In the genomic region with DNA sequence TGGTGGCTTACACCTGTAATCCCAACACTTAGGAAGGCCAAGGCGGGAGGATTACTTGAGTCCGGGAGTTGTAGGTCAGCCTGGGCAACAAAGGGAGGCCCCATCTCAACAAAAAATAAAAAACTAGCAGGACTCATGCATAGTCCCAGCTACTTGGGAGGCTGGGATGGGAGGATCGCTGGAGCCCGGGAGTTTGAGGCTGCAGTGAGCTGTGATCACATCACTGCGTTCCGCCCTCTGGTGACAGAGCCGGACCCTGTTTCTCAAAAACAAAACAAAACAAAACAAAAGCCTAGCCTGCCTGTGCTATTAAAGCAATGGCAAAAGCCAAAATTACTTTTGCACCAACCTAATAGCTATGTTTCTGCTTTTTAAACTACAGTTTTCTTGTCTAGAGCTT, we compare ENCODE assay signal across 1 cellular context.
TF ChIP-seq lines count a peak whose summit lies in the region.

No MANE protein-coding gene starts in this region.

TF ChIP-seq in GM23338, 12 proteins besides CTCF, POLR2A, EP300 and RAD21:
- TF ChIP-seq ZNF114 (CRISPR knock-in tag; IDR thresholded peaks at IDR 0.05) (no peak), STAT1 (IDR thresholded peaks at IDR 0.05; ENCODE audit: unreplicated experiment) (no peak), CREB1 (CRISPR knock-in tag; IDR thresholded peaks at IDR 0.05; ENCODE audit: low read depth) (no peak), EZH2phosphoT487 (IDR thresholded peaks at IDR 0.05; ENCODE audit: unreplicated experiment) (no peak), ZNF331 (CRISPR knock-in tag; IDR thresholded peaks at IDR 0.05; ENCODE audit: low read depth) (no peak), POLR2AphosphoS5 (IDR thresholded peaks at IDR 0.05; ENCODE audit: low read depth) (no peak), JUNB (IDR thresholded peaks at IDR 0.05; ENCODE audit: unreplicated experiment) (no peak), NANOG (IDR thresholded peaks at IDR 0.05; ENCODE audit: borderline replicate concordance) (no peak), EZH2 (IDR thresholded peaks at IDR 0.05; ENCODE audit: low read depth, unreplicated experiment) (no peak)
- TF ChIP-seq, protein P1, sequence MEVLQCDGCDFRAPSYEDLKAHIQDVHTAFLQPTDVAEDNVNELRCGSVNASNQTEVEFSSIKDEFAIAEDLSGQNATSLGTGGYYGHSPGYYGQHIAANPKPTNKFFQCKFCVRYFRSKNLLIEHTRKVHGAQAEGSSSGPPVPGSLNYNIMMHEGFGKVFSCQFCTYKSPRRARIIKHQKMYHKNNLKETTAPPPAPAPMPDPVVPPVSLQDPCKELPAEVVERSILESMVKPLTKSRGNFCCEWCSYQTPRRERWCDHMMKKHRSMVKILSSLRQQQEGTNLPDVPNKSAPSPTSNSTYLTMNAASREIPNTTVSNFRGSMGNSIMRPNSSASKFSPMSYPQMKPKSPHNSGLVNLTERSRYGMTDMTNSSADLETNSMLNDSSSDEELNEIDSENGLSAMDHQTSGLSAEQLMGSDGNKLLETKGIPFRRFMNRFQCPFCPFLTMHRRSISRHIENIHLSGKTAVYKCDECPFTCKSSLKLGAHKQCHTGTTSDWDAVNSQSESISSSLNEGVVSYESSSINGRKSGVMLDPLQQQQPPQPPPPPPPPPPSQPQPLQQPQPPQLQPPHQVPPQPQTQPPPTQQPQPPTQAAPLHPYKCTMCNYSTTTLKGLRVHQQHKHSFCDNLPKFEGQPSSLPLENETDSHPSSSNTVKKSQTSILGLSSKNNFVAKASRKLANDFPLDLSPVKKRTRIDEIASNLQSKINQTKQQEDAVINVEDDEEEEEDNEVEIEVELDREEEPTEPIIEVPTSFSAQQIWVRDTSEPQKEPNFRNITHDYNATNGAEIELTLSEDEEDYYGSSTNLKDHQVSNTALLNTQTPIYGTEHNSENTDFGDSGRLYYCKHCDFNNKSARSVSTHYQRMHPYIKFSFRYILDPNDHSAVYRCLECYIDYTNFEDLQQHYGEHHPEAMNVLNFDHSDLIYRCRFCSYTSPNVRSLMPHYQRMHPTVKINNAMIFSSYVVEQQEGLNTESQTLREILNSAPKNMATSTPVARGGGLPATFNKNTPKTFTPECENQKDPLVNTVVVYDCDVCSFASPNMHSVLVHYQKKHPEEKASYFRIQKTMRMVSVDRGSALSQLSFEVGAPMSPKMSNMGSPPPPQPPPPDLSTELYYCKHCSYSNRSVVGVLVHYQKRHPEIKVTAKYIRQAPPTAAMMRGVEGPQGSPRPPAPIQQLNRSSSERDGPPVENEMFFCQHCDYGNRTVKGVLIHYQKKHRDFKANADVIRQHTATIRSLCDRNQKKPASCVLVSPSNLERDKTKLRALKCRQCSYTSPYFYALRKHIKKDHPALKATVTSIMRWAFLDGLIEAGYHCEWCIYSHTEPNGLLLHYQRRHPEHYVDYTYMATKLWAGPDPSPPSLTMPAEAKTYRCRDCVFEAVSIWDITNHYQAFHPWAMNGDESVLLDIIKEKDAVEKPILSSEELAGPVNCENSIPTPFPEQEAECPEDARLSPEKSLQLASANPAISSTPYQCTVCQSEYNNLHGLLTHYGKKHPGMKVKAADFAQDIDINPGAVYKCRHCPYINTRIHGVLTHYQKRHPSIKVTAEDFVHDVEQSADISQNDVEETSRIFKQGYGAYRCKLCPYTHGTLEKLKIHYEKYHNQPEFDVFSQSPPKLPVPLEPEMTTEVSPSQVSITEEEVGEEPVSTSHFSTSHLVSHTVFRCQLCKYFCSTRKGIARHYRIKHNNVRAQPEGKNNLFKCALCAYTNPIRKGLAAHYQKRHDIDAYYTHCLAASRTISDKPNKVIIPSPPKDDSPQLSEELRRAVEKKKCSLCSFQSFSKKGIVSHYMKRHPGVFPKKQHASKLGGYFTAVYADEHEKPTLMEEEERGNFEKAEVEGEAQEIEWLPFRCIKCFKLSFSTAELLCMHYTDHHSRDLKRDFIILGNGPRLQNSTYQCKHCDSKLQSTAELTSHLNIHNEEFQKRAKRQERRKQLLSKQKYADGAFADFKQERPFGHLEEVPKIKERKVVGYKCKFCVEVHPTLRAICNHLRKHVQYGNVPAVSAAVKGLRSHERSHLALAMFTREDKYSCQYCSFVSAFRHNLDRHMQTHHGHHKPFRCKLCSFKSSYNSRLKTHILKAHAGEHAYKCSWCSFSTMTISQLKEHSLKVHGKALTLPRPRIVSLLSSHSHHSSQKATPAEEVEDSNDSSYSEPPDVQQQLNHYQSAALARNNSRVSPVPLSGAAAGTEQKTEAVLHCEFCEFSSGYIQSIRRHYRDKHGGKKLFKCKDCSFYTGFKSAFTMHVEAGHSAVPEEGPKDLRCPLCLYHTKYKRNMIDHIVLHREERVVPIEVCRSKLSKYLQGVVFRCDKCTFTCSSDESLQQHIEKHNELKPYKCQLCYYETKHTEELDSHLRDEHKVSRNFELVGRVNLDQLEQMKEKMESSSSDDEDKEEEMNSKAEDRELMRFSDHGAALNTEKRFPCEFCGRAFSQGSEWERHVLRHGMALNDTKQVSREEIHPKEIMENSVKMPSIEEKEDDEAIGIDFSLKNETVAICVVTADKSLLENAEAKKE (CRISPR knock-in tag; IDR thresholded peaks at IDR 0.05) = no peak
- TF ChIP-seq, protein P2, sequence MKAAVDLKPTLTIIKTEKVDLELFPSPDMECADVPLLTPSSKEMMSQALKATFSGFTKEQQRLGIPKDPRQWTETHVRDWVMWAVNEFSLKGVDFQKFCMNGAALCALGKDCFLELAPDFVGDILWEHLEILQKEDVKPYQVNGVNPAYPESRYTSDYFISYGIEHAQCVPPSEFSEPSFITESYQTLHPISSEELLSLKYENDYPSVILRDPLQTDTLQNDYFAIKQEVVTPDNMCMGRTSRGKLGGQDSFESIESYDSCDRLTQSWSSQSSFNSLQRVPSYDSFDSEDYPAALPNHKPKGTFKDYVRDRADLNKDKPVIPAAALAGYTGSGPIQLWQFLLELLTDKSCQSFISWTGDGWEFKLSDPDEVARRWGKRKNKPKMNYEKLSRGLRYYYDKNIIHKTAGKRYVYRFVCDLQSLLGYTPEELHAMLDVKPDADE (IDR thresholded peaks at IDR 0.05) = no peak
- TF ChIP-seq, protein P3, sequence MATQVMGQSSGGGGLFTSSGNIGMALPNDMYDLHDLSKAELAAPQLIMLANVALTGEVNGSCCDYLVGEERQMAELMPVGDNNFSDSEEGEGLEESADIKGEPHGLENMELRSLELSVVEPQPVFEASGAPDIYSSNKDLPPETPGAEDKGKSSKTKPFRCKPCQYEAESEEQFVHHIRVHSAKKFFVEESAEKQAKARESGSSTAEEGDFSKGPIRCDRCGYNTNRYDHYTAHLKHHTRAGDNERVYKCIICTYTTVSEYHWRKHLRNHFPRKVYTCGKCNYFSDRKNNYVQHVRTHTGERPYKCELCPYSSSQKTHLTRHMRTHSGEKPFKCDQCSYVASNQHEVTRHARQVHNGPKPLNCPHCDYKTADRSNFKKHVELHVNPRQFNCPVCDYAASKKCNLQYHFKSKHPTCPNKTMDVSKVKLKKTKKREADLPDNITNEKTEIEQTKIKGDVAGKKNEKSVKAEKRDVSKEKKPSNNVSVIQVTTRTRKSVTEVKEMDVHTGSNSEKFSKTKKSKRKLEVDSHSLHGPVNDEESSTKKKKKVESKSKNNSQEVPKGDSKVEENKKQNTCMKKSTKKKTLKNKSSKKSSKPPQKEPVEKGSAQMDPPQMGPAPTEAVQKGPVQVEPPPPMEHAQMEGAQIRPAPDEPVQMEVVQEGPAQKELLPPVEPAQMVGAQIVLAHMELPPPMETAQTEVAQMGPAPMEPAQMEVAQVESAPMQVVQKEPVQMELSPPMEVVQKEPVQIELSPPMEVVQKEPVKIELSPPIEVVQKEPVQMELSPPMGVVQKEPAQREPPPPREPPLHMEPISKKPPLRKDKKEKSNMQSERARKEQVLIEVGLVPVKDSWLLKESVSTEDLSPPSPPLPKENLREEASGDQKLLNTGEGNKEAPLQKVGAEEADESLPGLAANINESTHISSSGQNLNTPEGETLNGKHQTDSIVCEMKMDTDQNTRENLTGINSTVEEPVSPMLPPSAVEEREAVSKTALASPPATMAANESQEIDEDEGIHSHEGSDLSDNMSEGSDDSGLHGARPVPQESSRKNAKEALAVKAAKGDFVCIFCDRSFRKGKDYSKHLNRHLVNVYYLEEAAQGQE (IDR thresholded peaks at IDR 0.05; ENCODE audit: unreplicated experiment) = no peak
